Comparison of ENCODE assay signal across 22 cellular contexts in genomic region chr17:59335685-59336084, GRCh38. TPM values are rescaled to one million over a fixed set of nuclear protein-coding genes. Genes with fewer than 3 reads are reported as not detected.
DNase-seq lines count a peak whose midpoint lies in the region; ATAC-seq and TF ChIP-seq lines count a peak whose summit lies in the region.
"Had no signal": no experiment of that assay in that cellular context is flagged by ENCODE, and none has a peak within 500 bp of the region (broad histone marks: within the 10 kb centered on the region; RNA-seq: fewer than 3 reads in every experiment).

No MANE protein-coding gene starts in this region.

- no peak for TF ChIP-seq POLR2A in esophagus muscularis mucosa (IDR thresholded peaks at IDR 0.05; ENCODE audit: low read depth)
- no peak for TF ChIP-seq POLR2A in sigmoid colon (IDR thresholded peaks at IDR 0.05)

- H2BK5ac ChIP-seq in neuronal stem cell (ENCODE audit: low read length): no peak overlapping the region

- H3K9me3 Mint-ChIP-seq in CD14-positive monocyte: no peaks in the 10 kb centered on the region
- H3K9me3 Mint-ChIP-seq: activated CD8-positive, alpha-beta T cell treated with anti-CD3 and anti-CD28 coated beads for 36 hours; natural killer cell treated with Interleukin-12 subunit alpha and Interleukin-12 subunit beta and Interleukin-15 and Interleukin-18, amount 100 ng/mL, for 72 hours had no signal

- no peak overlapping the region for H3K14ac ChIP-seq in neuronal stem cell (ENCODE audit: low read length)

- 90% methylated on average over 10 of the region's 10 CpGs for WGBS in esophagus muscularis mucosa
- WGBS in sigmoid colon, 2 donors: 93 to 95% methylated on average over 10 of the region's 10 CpGs
- WGBS in neuronal stem cell (ENCODE audit: extremely low coverage in 2 of 2, insufficient read length in 2 of 2, insufficient replicate concordance in 1 of 2), 2 donors: no CpG with 5 or more reads among the region's 10 CpGs

- DNase-seq in CD14-positive monocyte (ENCODE audit: low spot score): no peak
- peak; percentile 67 for DNase-seq in NCI-H82 (lab: John Stamatoyannopoulos, UW)
- DNase-seq in esophagus muscularis mucosa (ENCODE audit: extremely low spot score): no peak
- no peak for DNase-seq in sigmoid colon
- DNase-seq in neuronal stem cell (ENCODE audit: low spot score): no peak
- no peak for DNase-seq in hepatic stellate cell (ENCODE audit: low spot score)
- DNase-seq: activated CD4-positive, alpha-beta T cell treated with anti-CD3 and anti-CD28 coated beads for 1 hour; activated CD8-positive, alpha-beta T cell treated with anti-CD3 and anti-CD28 coated beads for 36 hours; activated naive CD4-positive, alpha-beta T cell; activated T-cell treated with anti-CD3 and anti-CD28 coated beads, Interleukin-2, amount 50 U/mL, for 1 hour; dermis blood vessel endothelial cell; left lung; NCI-H1092; NCI-H187 treated with DMSO at 0.1 percent for 48 hours; NCI-H526 treated with DMSO at 0.1 percent for 48 hours; pancreas; stimulated activated CD8-positive, alpha-beta memory T cell treated with anti-CD3 and anti-CD28 coated beads, Interleukin-4, amount 100 ng/mL, for 48 hours had no signal

- H3K18ac ChIP-seq in neuronal stem cell (ENCODE audit: low read length): no peak overlapping the region

- no peak overlapping the region for H4K8ac ChIP-seq in neuronal stem cell (ENCODE audit: low read depth, low read length)

- no peak overlapping the region for H3K9ac ChIP-seq in neuronal stem cell (ENCODE audit: low read depth, low read length, poor library complexity)
- H3K9ac ChIP-seq: BLaER1 treated with 17β-estradiol and CSF1 and Interleukin-3, amounts not matched to agents 10 nM and 100 nM had no signal

- H2AK5ac ChIP-seq in neuronal stem cell (ENCODE audit: low read depth, low read length): no peak overlapping the region

- peaks cover 0 to 10% of the 10 kb centered on the region in 2 donors for H3K36me3 Mint-ChIP-seq in CD14-positive monocyte
- H3K36me3 Mint-ChIP-seq: natural killer cell treated with Interleukin-12 subunit alpha and Interleukin-12 subunit beta and Interleukin-15 and Interleukin-18, amount 100 ng/mL, for 72 hours had no signal

- H3K4me1 Mint-ChIP-seq in CD14-positive monocyte: peaks cover 63% of the 10 kb centered on the region

- H3K23ac ChIP-seq in neuronal stem cell (ENCODE audit: low read depth, low read length, poor library complexity): no peak overlapping the region

- H2BK12ac ChIP-seq in neuronal stem cell (ENCODE audit: low read length): no peak overlapping the region

- H3K27me3 ChIP-seq in esophagus muscularis mucosa (no peaks in the 10 kb centered on the region), sigmoid colon (no peaks in the 10 kb centered on the region), neuronal stem cell (ENCODE audit: control insufficient read depth in 3 of 3, insufficient read depth in 3 of 3, low read depth in 1 of 3, low read length in 3 of 3) (no peaks in the 10 kb centered on the region)
- H3K27me3 ChIP-seq: left lung, pancreas had no signal

- no peaks in the 10 kb centered on the region for H3K27me3 Mint-ChIP-seq in CD14-positive monocyte (ENCODE audit: low read depth in 3 of 3)
- H3K27me3 Mint-ChIP-seq: activated CD8-positive, alpha-beta T cell treated with anti-CD3 and anti-CD28 coated beads for 36 hours; natural killer cell treated with Interleukin-12 subunit alpha and Interleukin-12 subunit beta and Interleukin-15 and Interleukin-18, amount 100 ng/mL, for 72 hours had no signal

- TF ChIP-seq EP300 in esophagus muscularis mucosa (IDR thresholded peaks at IDR 0.05): no peak
- no peak for TF ChIP-seq EP300 in sigmoid colon (IDR thresholded peaks at IDR 0.05)

- no peak overlapping the region for H2BK15ac ChIP-seq in neuronal stem cell (ENCODE audit: low read length)

- no peak overlapping the region for H3K4me3 Mint-ChIP-seq in CD14-positive monocyte
- H3K4me3 Mint-ChIP-seq: activated CD8-positive, alpha-beta T cell treated with anti-CD3 and anti-CD28 coated beads for 36 hours; natural killer cell treated with Interleukin-12 subunit alpha and Interleukin-12 subunit beta and Interleukin-15 and Interleukin-18, amount 100 ng/mL, for 72 hours had no signal

- ATAC-seq in GM21526 (IDR thresholded peaks at IDR 0.05; ENCODE audit: low FRiP score, unreplicated experiment): no peak
- ATAC-seq: activated CD8-positive, alpha-beta T cell treated with anti-CD3 and anti-CD28 coated beads for 36 hours; HCT116; left lung; natural killer cell treated with Interleukin-12 subunit alpha and Interleukin-12 subunit beta and Interleukin-15 and Interleukin-18, amount 100 ng/mL, for 72 hours; pancreas had no signal

- no peak overlapping the region for H2BK120ac ChIP-seq in neuronal stem cell (ENCODE audit: low read depth, low read length)

- H3K79me1 ChIP-seq in neuronal stem cell (ENCODE audit: low read depth, low read length): peaks cover 2% of the 10 kb centered on the region

- H3K27ac ChIP-seq in esophagus muscularis mucosa (replicated peaks in 1 of 4) (peak overlapping the region; percentile 5 to 90 (median 42)), sigmoid colon (peak overlapping the region in 3 of 4 donors; percentile 13 to 37 (median 14)), neuronal stem cell (replicated peaks; ENCODE audit: low read length) (no peak overlapping the region)
- H3K27ac ChIP-seq: BLaER1 treated with 17β-estradiol and CSF1 and Interleukin-3, amounts not matched to agents 10 nM and 100 nM; HL-60 had no signal

- intact Hi-C loops in CD14-positive monocyte (cut with micrococcal nuclease): no loop called here
- intact Hi-C loops in esophagus muscularis mucosa (cut with DNase I): no loop called here
- intact Hi-C loops in sigmoid colon (cut with DNase I): no loop called here

- no peak overlapping the region for H2AFZ ChIP-seq in neuronal stem cell (ENCODE audit: low read length)

- TF ChIP-seq CTCF in CD14-positive monocyte (IDR thresholded peaks at IDR 0.05): no peak
- TF ChIP-seq CTCF in esophagus muscularis mucosa (IDR thresholded peaks at IDR 0.05): no peak
- no peak for TF ChIP-seq CTCF in sigmoid colon (IDR thresholded peaks at IDR 0.05)

- H3K4me3 ChIP-seq in esophagus muscularis mucosa (no peak overlapping the region), sigmoid colon (no peak overlapping the region), neuronal stem cell (ENCODE audit: low read length in 2 of 2) (no peak overlapping the region)
- H3K4me3 ChIP-seq: BLaER1 treated with 17β-estradiol and CSF1 and Interleukin-3, amounts not matched to agents 10 nM and 100 nM; left lung; pancreas had no signal

- H3K36me3 ChIP-seq in esophagus muscularis mucosa (peaks cover 0 to 2% (median 0%) of the 10 kb centered on the region in 4 donors), sigmoid colon (no peaks in the 10 kb centered on the region), neuronal stem cell (replicated peaks in 1 of 2; ENCODE audit: control insufficient read depth in 2 of 2, insufficient read depth in 2 of 2, low read length in 2 of 2) (no peaks in the 10 kb centered on the region)
- H3K36me3 ChIP-seq: left lung, pancreas had no signal

- no peaks in the 10 kb centered on the region for H3K9me3 ChIP-seq in esophagus muscularis mucosa
- no peaks in the 10 kb centered on the region for H3K9me3 ChIP-seq in sigmoid colon
- H3K9me3 ChIP-seq in neuronal stem cell (replicated peaks in 1 of 2; ENCODE audit: control insufficient read depth in 2 of 2, insufficient read depth in 1 of 2, low read depth in 1 of 2, low read length in 2 of 2): no peaks in the 10 kb centered on the region
- H3K9me3 ChIP-seq: BLaER1 treated with 17β-estradiol and CSF1 and Interleukin-3, amounts not matched to agents 10 nM and 100 nM; left lung; pancreas had no signal

- peak overlapping the region in 5 of 7 donors; percentile 12 to 66 (median 26) for H3K27ac Mint-ChIP-seq in CD14-positive monocyte
- H3K27ac Mint-ChIP-seq: activated CD8-positive, alpha-beta T cell treated with anti-CD3 and anti-CD28 coated beads for 36 hours; natural killer cell treated with Interleukin-12 subunit alpha and Interleukin-12 subunit beta and Interleukin-15 and Interleukin-18, amount 100 ng/mL, for 72 hours had no signal

- H3K4me2 ChIP-seq in neuronal stem cell (ENCODE audit: insufficient read depth, low read length, poor library complexity, severe bottlenecking): no peak overlapping the region

- no peak overlapping the region for H4K91ac ChIP-seq in neuronal stem cell (ENCODE audit: low read depth, low read length, poor library complexity)

- peaks cover 73 to 86% (median 83%) of the 10 kb centered on the region in 4 donors for H3K4me1 ChIP-seq in esophagus muscularis mucosa
- H3K4me1 ChIP-seq in sigmoid colon: peaks cover 0 to 78% (median 65%) of the 10 kb centered on the region in 4 donors
- H3K4me1 ChIP-seq in neuronal stem cell (ENCODE audit: control insufficient read depth in 2 of 2, insufficient read depth in 1 of 2, low read depth in 1 of 2, low read length in 2 of 2): peaks cover 17 to 21% of the 10 kb centered on the region in 2 donors

- no peak overlapping the region for H3K4ac ChIP-seq in neuronal stem cell (ENCODE audit: low read length)

RNA-seq across cellular contexts. Expression of gene YPEL2, which starts 4.2 kb away (rescaled TPM):
- polyA plus RNA-seq in CD14-positive monocyte (10 to 100 TPM; 21.5 to 25.1 TPM), sigmoid colon (10 to 100 TPM; 10.2 to 19.2 (median 15.1) TPM)
- total RNA-seq in esophagus muscularis mucosa (10 to 100 TPM; 27.7 to 62.9 (median 28.8) TPM), sigmoid colon (10 to 100 TPM; 25.8 to 35.7 (median 33.5) TPM)
- polyA plus RNA-seq in neuronal stem cell (2013, experiment 1 of 2): 9.8 TPM
- polyA plus RNA-seq in neuronal stem cell (2013, experiment 2 of 2): 9.6 TPM
